Comparison of ENCODE assay signal across 20 cellular contexts in genomic region chr3:112810561-112810960, GRCh38. TPM values are rescaled to one million over a fixed set of nuclear protein-coding genes. Genes with fewer than 3 reads are reported as not detected.
DNase-seq lines count a peak whose midpoint lies in the region; ATAC-seq, FAIRE-seq and TF ChIP-seq lines count a peak whose summit lies in the region.
"Had no signal": no experiment of that assay in that cellular context is flagged by ENCODE, and none has a peak within 500 bp of the region (broad histone marks: within the 10 kb centered on the region; RNA-seq: fewer than 3 reads in every experiment).

No MANE protein-coding gene starts in this region.

- no peak for DNase-seq in IMR-90
- no peak for DNase-seq in hepatocyte (ENCODE audit: low spot score)
- no peak for DNase-seq in osteocyte (ENCODE audit: extremely low spot score, unreplicated experiment)
- no peak for DNase-seq in transverse colon
- DNase-seq in stimulated activated CD4-positive, alpha-beta T cell treated with anti-CD3 and anti-CD28 coated beads, Interleukin-4, amount 100 ng/mL, for 24 hours: no peak
- DNase-seq in small intestine: no peak
- no peak for DNase-seq in activated CD4-positive, alpha-beta memory T cell treated with anti-CD3 and anti-CD28 coated beads, Interleukin-2, amount 10 ng/mL, durations not matched to agents 7 days and 5 days
- DNase-seq: DMS 273 treated with DMSO at 0.1 percent for 48 hours, DND-41, NCI-H1092 treated with DMSO at 0.1 percent for 48 hours, NCI-H2081, NCI-H446 treated with DMSO at 0.1 percent for 48 hours, NCI-H69 had no signal

- H3K9me2 ChIP-seq in hepatocyte (replicated peaks; ENCODE audit: insufficient read depth): no peaks in the 10 kb centered on the region

- dilution Hi-C loops in IMR-90 (cut with HindIII; ENCODE audit: low sequenced_read_pairs, unreplicated experiment): no loop called here

- no peak for TF ChIP-seq CTCF in IMR-90 (conservative IDR thresholded peaks at IDR 0.05; ENCODE audit: low read depth, low read length)
- TF ChIP-seq CTCF in hepatocyte (IDR thresholded peaks at IDR 0.05; ENCODE audit: poor library complexity): no peak
- no peak for TF ChIP-seq CTCF in osteocyte (IDR thresholded peaks at IDR 0.05)
- no peak for TF ChIP-seq CTCF in transverse colon (IDR thresholded peaks at IDR 0.05)

- WGBS in IMR-90 (ENCODE audit: extremely low coverage in 2 of 2, insufficient read length in 1 of 2), 2 experiments: no CpG with 5 or more reads among the region's 3 CpGs
- WGBS in hepatocyte (ENCODE audit: low lambda C conversion rate, missing lambda C conversion rate): 84% methylated on average over 3 of the region's 3 CpGs
- 92 to 93% methylated on average over 3 of the region's 3 CpGs for WGBS in transverse colon (ENCODE audit: low coverage in 1 of 2), 2 donors
- 88 to 91% (median 89%) methylated on average over 3 of the region's 3 CpGs for WGBS in small intestine, 3 donors

- no peak overlapping the region for H2AK9ac ChIP-seq in IMR-90 (replicated peaks; ENCODE audit: low read depth, low read length, poor library complexity)

- FAIRE-seq in small intestine (lab: Jason Lieb, UNC): no peak
- FAIRE-seq: K562 had no signal

- H3K4me1 ChIP-seq in IMR-90 (ENCODE audit: control insufficient read depth, insufficient read depth, low read length): peaks cover 17% of the 10 kb centered on the region
- peaks cover 16% of the 10 kb centered on the region for H3K4me1 ChIP-seq in hepatocyte (ENCODE audit: insufficient read depth)
- H3K4me1 ChIP-seq in transverse colon: peaks cover 3 to 30% (median 10%) of the 10 kb centered on the region in 4 donors
- H3K4me1 ChIP-seq in small intestine (ENCODE audit: control insufficient read depth in 2 of 2, insufficient read depth in 1 of 2, low read depth in 1 of 2, low read length in 1 of 2): peaks cover 0 to 3% of the 10 kb centered on the region in 2 donors
- H3K4me1 ChIP-seq: HAP-1 had no signal

- no peaks in the 10 kb centered on the region for H4K20me1 ChIP-seq in IMR-90 (ENCODE audit: insufficient read depth, low read length)
- H4K20me1 ChIP-seq in hepatocyte (ENCODE audit: insufficient read depth, poor library complexity, severe bottlenecking): no peaks in the 10 kb centered on the region

- no peak overlapping the region; the same call in 1 of the 2 replicates for H4K91ac ChIP-seq in IMR-90 (ENCODE audit: insufficient read depth, low read depth, low read length)

- no peak overlapping the region for H3K23ac ChIP-seq in IMR-90 (ENCODE audit: low read depth, low read length)

- H3K36me3 ChIP-seq in IMR-90 (ENCODE audit: control insufficient read depth, insufficient read depth, low read length) (no peaks in the 10 kb centered on the region), hepatocyte (replicated peaks; ENCODE audit: insufficient read depth, low read depth) (no peaks in the 10 kb centered on the region), transverse colon (no peaks in the 10 kb centered on the region), small intestine (ENCODE audit: control insufficient read depth in 2 of 2, insufficient read depth in 2 of 2, low read length in 2 of 2) (no peaks in the 10 kb centered on the region)
- H3K36me3 ChIP-seq: HAP-1, SJCRH30 had no signal

- H3K18ac ChIP-seq in IMR-90 (ENCODE audit: low read depth, low read length): peak overlapping the region; percentile 65

- peak overlapping the region; percentile 78; the same call in 1 of the 2 replicates for H3K27ac ChIP-seq in IMR-90 (ENCODE audit: insufficient read depth, low read length)
- H3K27ac ChIP-seq in hepatocyte: peak overlapping the region; percentile 54
- H3K27ac ChIP-seq in transverse colon: peak overlapping the region; percentile 34 to 83 (median 66)
- H3K27ac ChIP-seq in small intestine (ENCODE audit: low read depth in 1 of 2, low read length in 1 of 2): no peak overlapping the region

- no peak overlapping the region for H3K56ac ChIP-seq in IMR-90 (ENCODE audit: extremely low read depth, insufficient read depth, low read length)

- H3K79me2 ChIP-seq in hepatocyte: no peaks in the 10 kb centered on the region

- POLR2A ChIA-PET in IMR-90 (lab: Charles Lee; ENCODE audit: unreplicated experiment): no interaction called here
- POLR2A ChIA-PET in activated CD4-positive, alpha-beta memory T cell treated with anti-CD3 and anti-CD28 coated beads, Interleukin-2, amount 10 ng/mL, durations not matched to agents 7 days and 5 days (lab: Charles Lee): no interaction called here

- BruUV-seq in IMR-90 (replicated peaks; lab: Mats Ljungman, UMichigan): no TSS peak

- H3K4ac ChIP-seq in IMR-90 (ENCODE audit: low read depth, low read length): no peak overlapping the region

- H3K79me1 ChIP-seq in IMR-90 (ENCODE audit: low read depth in 1 of 2, low read length in 2 of 2): no peaks in the 10 kb centered on the region

- H4K5ac ChIP-seq in IMR-90 (ENCODE audit: low read depth, low read length): no peak overlapping the region

- no peak overlapping the region for H3K4me3 ChIP-seq in IMR-90 (ENCODE audit: insufficient read depth, low read depth, low read length)
- no peak overlapping the region for H3K4me3 ChIP-seq in hepatocyte
- no peak overlapping the region for H3K4me3 ChIP-seq in transverse colon
- H3K4me3 ChIP-seq in small intestine (ENCODE audit: low read depth in 1 of 2, low read length in 2 of 2): no peak overlapping the region
- H3K4me3 ChIP-seq: HAP-1, K562, SJCRH30 had no signal

- no peak overlapping the region; the same call in 1 of the 2 replicates for H3K4me2 ChIP-seq in IMR-90 (ENCODE audit: low read depth, low read length)
- peak overlapping the region; percentile 25 for H3K4me2 ChIP-seq in hepatocyte

- no peaks in the 10 kb centered on the region for H3K9me3 Mint-ChIP-seq in osteocyte (ENCODE audit: unreplicated experiment)
- H3K9me3 Mint-ChIP-seq in activated CD4-positive, alpha-beta memory T cell treated with anti-CD3 and anti-CD28 coated beads, Interleukin-2, amount 10 ng/mL, durations not matched to agents 7 days and 5 days: no peaks in the 10 kb centered on the region

- in situ Hi-C loops in IMR-90 (cut with MboI; ENCODE audit: low sequenced_read_pairs): loop anchor here (5.0 to 10.0 kb wide), 2 partner anchors 168 to 236 kb away; partner anchors contain the start of gene CCDC80
- in situ Hi-C loops in transverse colon (cut with MboI; ENCODE audit: low pct_ligation_motif_present in 1 of 4, low pct_unique_long_range_greater_than_20kb in 1 of 4, low sequenced_read_pairs in 3 of 4): loop anchor here in 3 of 4 donors (10.0 kb wide), 1 partner anchor 166 kb away; the partner anchor contains the start of gene CCDC80 (in 3 of the 3)

- TF ChIP-seq POLR2A in IMR-90 (IDR thresholded peaks at IDR 0.05; ENCODE audit: low read depth, low read length) (no peak), transverse colon (IDR thresholded peaks at IDR 0.05) (no peak)

- no peak overlapping the region for H2BK20ac ChIP-seq in IMR-90 (ENCODE audit: low read depth, low read length)

- no peak overlapping the region for H3K9ac ChIP-seq in IMR-90 (ENCODE audit: low read depth, low read length)

- H3K4me1 Mint-ChIP-seq in osteocyte (ENCODE audit: unreplicated experiment): peaks cover 44% of the 10 kb centered on the region
- peaks cover 30% of the 10 kb centered on the region for H3K4me1 Mint-ChIP-seq in activated CD4-positive, alpha-beta memory T cell treated with anti-CD3 and anti-CD28 coated beads, Interleukin-2, amount 10 ng/mL, durations not matched to agents 7 days and 5 days

- H3K27me3 ChIP-seq in IMR-90 (ENCODE audit: control insufficient read depth, insufficient read depth, low read length) (no peaks in the 10 kb centered on the region), hepatocyte (no peaks in the 10 kb centered on the region), transverse colon (no peaks in the 10 kb centered on the region), small intestine (ENCODE audit: control insufficient read depth in 2 of 2, insufficient read depth in 2 of 2, low read length in 2 of 2) (no peaks in the 10 kb centered on the region)
- H3K27me3 ChIP-seq: SJCRH30 had no signal

- H3K14ac ChIP-seq in IMR-90 (replicated peaks; ENCODE audit: low read depth, low read length): no peak overlapping the region; the same call in 1 of the 2 replicates

- H3K4me3 Mint-ChIP-seq in osteocyte (ENCODE audit: unreplicated experiment): no peak overlapping the region
- H3K4me3 Mint-ChIP-seq in activated CD4-positive, alpha-beta memory T cell treated with anti-CD3 and anti-CD28 coated beads, Interleukin-2, amount 10 ng/mL, durations not matched to agents 7 days and 5 days: no peak overlapping the region
- H3K4me3 Mint-ChIP-seq: CD14-positive monocyte had no signal

- no peak for TF ChIP-seq EP300 in transverse colon (IDR thresholded peaks at IDR 0.05; ENCODE audit: low read depth)

- peak overlapping the region; percentile 92 for H3K27ac Mint-ChIP-seq in osteocyte (ENCODE audit: unreplicated experiment)
- no peak overlapping the region for H3K27ac Mint-ChIP-seq in activated CD4-positive, alpha-beta memory T cell treated with anti-CD3 and anti-CD28 coated beads, Interleukin-2, amount 10 ng/mL, durations not matched to agents 7 days and 5 days
- H3K27ac Mint-ChIP-seq: CD14-positive monocyte had no signal

- no peaks in the 10 kb centered on the region for H3K36me3 Mint-ChIP-seq in osteocyte (ENCODE audit: unreplicated experiment)
- H3K36me3 Mint-ChIP-seq in activated CD4-positive, alpha-beta memory T cell treated with anti-CD3 and anti-CD28 coated beads, Interleukin-2, amount 10 ng/mL, durations not matched to agents 7 days and 5 days (ENCODE audit: low read depth): no peaks in the 10 kb centered on the region

- no peak overlapping the region for H2BK5ac ChIP-seq in IMR-90 (ENCODE audit: low read depth, low read length, poor library complexity, severe bottlenecking)

- H3K27me3 Mint-ChIP-seq in osteocyte (ENCODE audit: unreplicated experiment): no peaks in the 10 kb centered on the region
- H3K27me3 Mint-ChIP-seq in activated CD4-positive, alpha-beta memory T cell treated with anti-CD3 and anti-CD28 coated beads, Interleukin-2, amount 10 ng/mL, durations not matched to agents 7 days and 5 days: no peaks in the 10 kb centered on the region

- H2BK120ac ChIP-seq in IMR-90 (ENCODE audit: low read depth, low read length): no peak overlapping the region

- peaks cover 12% of the 10 kb centered on the region for H3K9me1 ChIP-seq in IMR-90 (ENCODE audit: insufficient read depth, low read length)

- no peak overlapping the region; the same call in 2 of the 3 replicates for H2BK15ac ChIP-seq in IMR-90 (ENCODE audit: low read depth, low read length)

- peaks cover under 1% of the 10 kb centered on the region; the same call in 1 of the 2 replicates for H3K9me3 ChIP-seq in IMR-90 (ENCODE audit: control insufficient read depth, insufficient read depth, low read length)
- no peaks in the 10 kb centered on the region for H3K9me3 ChIP-seq in hepatocyte (ENCODE audit: low read depth)
- H3K9me3 ChIP-seq in transverse colon: no peaks in the 10 kb centered on the region
- no peaks in the 10 kb centered on the region for H3K9me3 ChIP-seq in small intestine (ENCODE audit: control insufficient read depth, low read depth)
- H3K9me3 ChIP-seq: HAP-1, SJCRH30 had no signal

- H2AK5ac ChIP-seq in IMR-90 (ENCODE audit: low read depth, low read length): no peak overlapping the region

- no peak for ATAC-seq in IMR-90 (ENCODE audit: low read depth)
- ATAC-seq: K562, Panc1 had no signal

- no peak overlapping the region for H2AFZ ChIP-seq in IMR-90 (replicated peaks; ENCODE audit: low read length, poor library complexity)
- no peak overlapping the region for H2AFZ ChIP-seq in hepatocyte

- no peak for TF ChIP-seq RAD21 in IMR-90 (IDR thresholded peaks at IDR 0.05; ENCODE audit: low read length)

- CTCF ChIA-PET in IMR-90 (lab: Yijun Ruan, JAX): interaction anchor here (2.7 kb wide), 1 partner anchor 76 kb away, joined by 8 read pairs; no protein-coding TSS in a partner anchor
- CTCF ChIA-PET in activated CD4-positive, alpha-beta memory T cell treated with anti-CD3 and anti-CD28 coated beads, Interleukin-2, amount 10 ng/mL, durations not matched to agents 7 days and 5 days (lab: Charles Lee): no interaction called here

- H4K8ac ChIP-seq in IMR-90 (ENCODE audit: low read depth in 2 of 2, low read length in 2 of 2): peak overlapping the region in 1 of 2 experiments; percentile 11; a peak in 1 of 4 replicates

- intact Hi-C loops in IMR-90 (cut with micrococcal nuclease) (loop anchor here (5.0 kb wide), 1 partner anchor 182 kb away; the partner anchor contains the start of gene GTPBP8), transverse colon (cut with DNase I; ENCODE audit: low total_unique reads) (loop anchor here (10.0 kb wide), 1 partner anchor 76 kb away; no protein-coding TSS in a partner anchor)

RNA-seq across cellular contexts. Expression of gene CD200R1L, which starts 36.1 kb away (rescaled TPM):
- total RNA-seq in IMR-90 (2012; rRNA removed) (not detected in 2 replicates), hepatocyte (not detected in 2 replicates), osteocyte (not detected in 2 replicates), transverse colon (not detected)
- polyA plus RNA-seq in IMR-90 (2012; rRNA removed) (not detected in 2 replicates), hepatocyte (not detected in 2 replicates), small intestine (not detected)
- not detected in 2 replicates for polyA plus RNA-seq in IMR-90 (2012; cell fraction: cytosol; rRNA removed)
- not detected in 2 replicates for polyA plus RNA-seq in IMR-90 (2012; cell fraction: nucleus; rRNA removed; ENCODE audit: low replicate concordance)
- not detected for total RNA-seq in activated CD4-positive, alpha-beta memory T cell treated with anti-CD3 and anti-CD28 coated beads, Interleukin-2, amount 10 ng/mL, durations not matched to agents 7 days and 5 days
- total RNA-seq: G401, K562, SJCRH30 had no signal
- polyA plus RNA-seq: AG04450, CD14-positive monocyte, K562 had no signal

Comparison
In these comparisons a context has a peak if more than half of its experiments do, and no peak if none do; other contexts are left out.
1. H3K27ac ChIP-seq: peak in IMR-90 (single experiment), hepatocyte (single experiment) and transverse colon (4 of 4); none in small intestine (0 of 2).